ENCODE assay signal across 1 cellular context in the genomic region with DNA sequence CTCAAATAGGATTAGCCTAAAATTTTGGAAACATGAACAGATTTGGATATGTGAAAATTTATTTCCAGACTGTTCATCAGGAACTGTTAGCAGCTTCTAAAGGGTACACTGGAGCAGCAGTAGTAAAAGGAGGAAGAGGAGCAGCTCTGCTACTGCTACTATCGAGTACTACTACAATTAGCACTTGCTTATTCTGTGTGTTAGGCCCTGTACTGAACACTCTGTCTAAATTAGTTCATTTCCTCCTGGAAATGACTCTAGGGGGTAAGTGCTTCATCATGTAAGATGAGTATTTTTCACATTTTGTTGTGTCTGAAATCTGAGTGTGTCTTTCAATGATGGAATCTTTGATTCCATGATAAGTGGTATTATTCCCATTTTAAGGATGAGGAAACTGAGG.
TF ChIP-seq lines count a peak whose summit lies in the region.

No MANE protein-coding gene starts in this region.

TF ChIP-seq in K562, 482 proteins besides CTCF, POLR2A, EP300 and RAD21:
- TF ChIP-seq BCOR (IDR thresholded peaks at IDR 0.05) = peak; percentile 44; the same call in 1 of the 2 replicates
- TF ChIP-seq CREM (IDR thresholded peaks at IDR 0.05; ENCODE audit: low read depth) = no peak
- no peak for TF ChIP-seq TEAD1 (CRISPR knock-in tag; IDR thresholded peaks at IDR 0.05)
